27 cellular contexts compared by ENCODE assay signal in the genomic region with DNA sequence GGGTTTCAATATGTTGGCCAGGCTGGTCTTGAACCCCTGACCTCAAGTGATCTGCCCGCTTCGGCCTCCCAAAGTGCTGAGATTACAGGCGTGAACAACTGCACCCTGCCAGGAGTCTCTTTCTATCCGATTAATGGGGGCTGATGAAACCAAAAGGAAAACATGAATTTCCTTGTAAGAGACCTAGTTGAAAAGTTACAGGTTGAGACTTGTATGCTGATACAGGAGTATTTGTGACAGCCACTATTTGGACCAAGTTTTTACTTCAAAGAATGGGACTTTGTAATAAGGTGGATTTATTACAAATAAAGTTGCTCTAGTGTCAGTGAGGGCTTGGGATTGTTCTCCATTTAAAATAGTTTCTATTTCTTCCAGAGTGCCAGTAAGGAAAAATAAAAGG. TPM values are rescaled to one million over a fixed set of nuclear protein-coding genes. Genes with fewer than 3 reads are reported as not detected.
"Had no signal": no experiment of that assay in that cellular context is flagged by ENCODE, and none has a peak within 500 bp of the region (broad histone marks: within the 10 kb centered on the region; RNA-seq: fewer than 3 reads in every experiment).

No MANE protein-coding gene starts in this region.

- H3K36me3 Mint-ChIP-seq: activated naive CD4-positive, alpha-beta T cell treated with anti-CD3 and anti-CD28 coated beads, Interleukin-2, amount 10 ng/mL, durations not matched to agents 7 days and 5 days; naive B cell; stimulated activated memory B cell treated with anti-CD40 and anti-IgM and Interleukin-4, amounts not matched to agents 10 μg/mL and 1 μg/mL and 100 μg/mL, for 72 hours had no signal

- H3K4me1 ChIP-seq: left lung, parathyroid adenoma, sigmoid colon, testis had no signal

- H3K4me1 Mint-ChIP-seq: stimulated activated memory B cell treated with anti-CD40 and anti-IgM and Interleukin-4, amounts not matched to agents 10 μg/mL and 1 μg/mL and 100 μg/mL, for 72 hours had no signal

- H3K36me3 ChIP-seq: left lung, neutrophil, sigmoid colon, spleen had no signal

- H3K4me3 Mint-ChIP-seq: activated naive CD4-positive, alpha-beta T cell treated with anti-CD3 and anti-CD28 coated beads, Interleukin-2, amount 10 ng/mL, durations not matched to agents 7 days and 5 days; activated naive CD8-positive, alpha-beta T cell treated with anti-CD3 and anti-CD28 coated beads, Interleukin-2, amount 50 U/mL, for 24 hours; naive B cell; stimulated activated memory B cell treated with anti-CD40 and anti-IgM and Interleukin-4, amounts not matched to agents 10 μg/mL and 1 μg/mL and 100 μg/mL, for 72 hours; T-helper 17 cell had no signal

- H3K9me3 ChIP-seq: left lung, mucosa of descending colon, neutrophil, sigmoid colon, spleen, testis had no signal

- DNase-seq: activated CD4-positive, alpha-beta T cell treated with anti-CD3 and anti-CD28 coated beads, Interleukin-2, amount 50 U/mL, for 1 hour; activated CD4-positive, CD25-positive, alpha-beta regulatory T cell treated with anti-CD3 and anti-CD28 coated beads, Interleukin-2, amount 50 U/mL, for 72 hours; activated CD8-positive, alpha-beta memory T cell treated with anti-CD3 and anti-CD28 coated beads for 24 hours; activated CD8-positive, alpha-beta memory T cell treated with anti-CD3 and anti-CD28 coated beads, Interleukin-2, amount 50 U/mL, for 48 hours; activated effector memory CD4-positive, alpha-beta T cell treated with Interleukin-2 at 50 U/mL for 16 hours; activated naive CD4-positive, alpha-beta T cell treated with anti-CD3 and anti-CD28 coated beads, Interleukin-2, amount 10 ng/mL, durations not matched to agents 7 days and 5 days; activated naive CD8-positive, alpha-beta T cell treated with anti-CD3 and anti-CD28 coated beads, Interleukin-2, amount 50 U/mL, for 24 hours; activated T-cell treated with anti-CD3 and anti-CD28 coated beads, Interleukin-2, amount 50 U/mL, for 48 hours; aorta; cerebellar nuclear complex; effector CD4-positive, alpha-beta T cell; foreskin melanocyte; glutamatergic neuron; hypothalamus; left lung; mucosa of descending colon; naive B cell; sigmoid colon; spleen; stimulated activated CD4-positive, alpha-beta T cell treated with anti-CD3 and anti-CD28 coated beads, Interleukin-4, amount 100 ng/mL, for 4 hours; T-helper 17 cell; testis had no signal

- H3K9me3 Mint-ChIP-seq: activated naive CD4-positive, alpha-beta T cell treated with anti-CD3 and anti-CD28 coated beads, Interleukin-2, amount 10 ng/mL, durations not matched to agents 7 days and 5 days; activated naive CD8-positive, alpha-beta T cell treated with anti-CD3 and anti-CD28 coated beads, Interleukin-2, amount 50 U/mL, for 24 hours had no signal

- H3K27ac ChIP-seq: left lung, neutrophil, parathyroid adenoma, sigmoid colon, testis, VCaP had no signal

- ATAC-seq: activated naive CD8-positive, alpha-beta T cell treated with anti-CD3 and anti-CD28 coated beads, Interleukin-2, amount 50 U/mL, for 24 hours; left lung; mucosa of descending colon; stimulated activated memory B cell treated with anti-CD40 and anti-IgM and Interleukin-4, amounts not matched to agents 10 μg/mL and 1 μg/mL and 100 μg/mL, for 72 hours; T-helper 17 cell had no signal

- H3K27me3 ChIP-seq: left lung, sigmoid colon, testis had no signal

- H3K27ac Mint-ChIP-seq: activated naive CD4-positive, alpha-beta T cell treated with anti-CD3 and anti-CD28 coated beads, Interleukin-2, amount 10 ng/mL, durations not matched to agents 7 days and 5 days; activated naive CD8-positive, alpha-beta T cell treated with anti-CD3 and anti-CD28 coated beads, Interleukin-2, amount 50 U/mL, for 24 hours; stimulated activated memory B cell treated with anti-CD40 and anti-IgM and Interleukin-4, amounts not matched to agents 10 μg/mL and 1 μg/mL and 100 μg/mL, for 72 hours; T-helper 17 cell had no signal

- H3K4me3 ChIP-seq: left lung, mucosa of descending colon, sigmoid colon, spleen, testis had no signal

RNA-seq across cellular contexts. Expression of a gene that starts 43.6 kb away (rescaled TPM):
- total RNA-seq: fibroblast of lung, T-helper 17 cell had no signal
- polyA plus RNA-seq: fibroblast of lung had no signal
